Comparison of ENCODE assay signal across 21 cellular contexts in genomic region chr12:32493282-32493681, GRCh38.
"Had no signal": no experiment of that assay in that cellular context is flagged by ENCODE, and none has a peak within 500 bp of the region (broad histone marks: within the 10 kb centered on the region; RNA-seq: fewer than 3 reads in every experiment).

No MANE protein-coding gene starts in this region.

- H3K36me3 ChIP-seq: right atrium auricular region, tibial artery, uterus had no signal

- H3K4me2 ChIP-seq: hepatocyte had no signal

- H3K4me3 Mint-ChIP-seq: activated CD4-positive, alpha-beta memory T cell treated with anti-CD3 and anti-CD28 coated beads for 36 hours; activated CD4-positive, alpha-beta T cell treated with anti-CD3 and anti-CD28 coated beads for 36 hours; activated naive CD8-positive, alpha-beta T cell; activated T-helper 1 cell treated with anti-CD3 and anti-CD28 coated beads, Interleukin-12 subunit alpha, Interleukin-12 subunit beta, Interleukin-2, Interleukin-4 antibody, amounts not matched to agents 30 ng/mL and 10 ng/mL and 1 ng/mL, durations not matched to agents 14 hours and 24 hours and 36 hours; effector memory CD8-positive, alpha-beta T cell; natural killer cell; T-helper 2 cell treated with Interferon-gamma antibody and Interleukin-4, amounts not matched to agents 5 μg/mL and 100 μg/mL, for 36 hours had no signal

- H3K4me1 ChIP-seq: uterus had no signal

- H3K4me1 Mint-ChIP-seq: activated CD4-positive, alpha-beta T cell treated with anti-CD3 and anti-CD28 coated beads for 36 hours had no signal

- H3K27ac ChIP-seq: hepatocyte, right atrium auricular region, tibial artery, uterus had no signal

- H3K27ac Mint-ChIP-seq: activated CD4-positive, alpha-beta memory T cell treated with anti-CD3 and anti-CD28 coated beads for 36 hours; activated CD4-positive, alpha-beta T cell treated with anti-CD3 and anti-CD28 coated beads for 36 hours; activated naive CD8-positive, alpha-beta T cell; activated T-helper 1 cell treated with anti-CD3 and anti-CD28 coated beads, Interleukin-12 subunit alpha, Interleukin-12 subunit beta, Interleukin-2, Interleukin-4 antibody, amounts not matched to agents 30 ng/mL and 10 ng/mL and 1 ng/mL, durations not matched to agents 14 hours and 24 hours and 36 hours; effector memory CD8-positive, alpha-beta T cell; natural killer cell; T-helper 2 cell treated with Interferon-gamma antibody and Interleukin-4, amounts not matched to agents 5 μg/mL and 100 μg/mL, for 36 hours had no signal

- FAIRE-seq: kidney, TTC549 had no signal

- H2AFZ ChIP-seq: hepatocyte had no signal

- DNase-seq: activated CD4-positive, alpha-beta memory T cell treated with anti-CD3 and anti-CD28 coated beads for 36 hours; activated CD4-positive, alpha-beta T cell treated with anti-CD3 and anti-CD28 coated beads for 36 hours; activated T-cell treated with anti-CD3 and anti-CD28 coated beads for 4 hours; effector memory CD8-positive, alpha-beta T cell; foreskin fibroblast; kidney; mesenchymal stem cell; natural killer cell; stimulated activated CD4-positive, alpha-beta T cell treated with anti-CD3 and anti-CD28 coated beads, Interleukin-12 subunit alpha, Interleukin-12 subunit beta, amount 100 ng/mL, for 4 hours; stimulated activated CD4-positive, alpha-beta T cell treated with anti-CD3 and anti-CD28 coated beads, Interleukin-1b, Interleukin-23, amount 100 ng/mL, for 48 hours; stimulated activated CD8-positive, alpha-beta memory T cell treated with anti-CD3 and anti-CD28 coated beads, Interleukin-4, amount 100 ng/mL, for 48 hours; stimulated activated naive CD8-positive, alpha-beta T cell treated with anti-CD3 and anti-CD28 coated beads, Interleukin-15, Interleukin-2, amounts not matched to agents 100 U/mL and 50 U/mL, for 24 hours; substantia nigra; tibial artery; uterus had no signal

- ATAC-seq: activated CD4-positive, alpha-beta T cell treated with anti-CD3 and anti-CD28 coated beads for 36 hours; effector memory CD8-positive, alpha-beta T cell; natural killer cell; stimulated activated naive CD8-positive, alpha-beta T cell treated with anti-CD3 and anti-CD28 coated beads, Interleukin-15, Interleukin-2, amounts not matched to agents 100 U/mL and 50 U/mL, for 24 hours had no signal

- H3K27me3 ChIP-seq: hepatocyte, right atrium auricular region, tibial artery, uterus had no signal

- H3K4me3 ChIP-seq: hepatocyte, right atrium auricular region, tibial artery, uterus had no signal

- H3K9me3 Mint-ChIP-seq: activated CD4-positive, alpha-beta memory T cell treated with anti-CD3 and anti-CD28 coated beads for 36 hours; activated T-helper 1 cell treated with anti-CD3 and anti-CD28 coated beads, Interleukin-12 subunit alpha, Interleukin-12 subunit beta, Interleukin-2, Interleukin-4 antibody, amounts not matched to agents 30 ng/mL and 10 ng/mL and 1 ng/mL, durations not matched to agents 14 hours and 24 hours and 36 hours; effector memory CD8-positive, alpha-beta T cell; natural killer cell; T-helper 2 cell treated with Interferon-gamma antibody and Interleukin-4, amounts not matched to agents 5 μg/mL and 100 μg/mL, for 36 hours had no signal

- H3K36me3 Mint-ChIP-seq: activated CD4-positive, alpha-beta memory T cell treated with anti-CD3 and anti-CD28 coated beads for 36 hours; activated naive CD8-positive, alpha-beta T cell; natural killer cell had no signal

- H3K9me3 ChIP-seq: right atrium auricular region, tibial artery, uterus had no signal
